Comparison of ENCODE assay signal across 9 cellular contexts in the genomic region with DNA sequence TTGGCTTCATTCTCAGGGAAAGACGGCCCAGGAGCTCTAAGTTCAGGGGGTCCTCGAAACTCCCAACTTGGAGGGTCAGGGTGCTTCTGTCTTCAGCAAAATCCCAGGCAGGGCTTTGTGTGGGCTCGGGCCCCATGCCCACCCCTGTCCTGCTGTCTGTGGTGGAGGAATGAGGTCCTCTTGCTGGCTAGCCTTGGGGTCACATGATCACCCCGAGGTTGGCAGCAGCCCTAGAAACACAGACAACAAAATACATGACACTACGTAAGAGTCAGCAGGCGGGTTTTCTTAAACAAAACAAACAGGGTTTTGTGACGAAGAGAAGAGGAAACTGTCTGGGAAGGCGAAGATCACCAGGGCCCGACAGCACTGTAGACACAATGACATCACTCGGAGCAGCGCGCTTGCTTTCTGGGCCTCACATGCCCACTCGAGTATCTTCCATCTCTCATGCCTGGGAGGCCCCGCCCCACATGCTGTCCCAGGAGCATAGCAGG.
A peak's percentile ranks its signal among the peaks of the same experiment; 100 is the strongest.
DNase-seq lines count a peak whose midpoint lies in the region; ATAC-seq and TF ChIP-seq lines count a peak whose summit lies in the region.
"Had no signal": no experiment of that assay in that cellular context is flagged by ENCODE, and none has a peak within 500 bp of the region (broad histone marks: within the 10 kb centered on the region; RNA-seq: fewer than 3 reads in every experiment).

No MANE protein-coding gene starts in this region.

- no peak overlapping the region for H3K4me3 ChIP-seq in prostate gland
- H3K4me3 ChIP-seq in CD8-positive, alpha-beta T cell (ENCODE audit: low read depth, low read length) = no peak overlapping the region

- intact Hi-C loops in left cardiac atrium (cut with DNase I) = no loop called here
- intact Hi-C loops in prostate gland (cut with DNase I) = no loop called here
- intact Hi-C loops in CD8-positive, alpha-beta T cell (cut with DNase I, micrococcal nuclease) = no loop called here

- TF ChIP-seq CTCF in prostate gland (IDR thresholded peaks at IDR 0.05) = no peak
- TF ChIP-seq CTCF in CD8-positive, alpha-beta T cell (IDR thresholded peaks at IDR 0.05) = no peak

- H3K9me3 ChIP-seq in prostate gland = no peaks in the 10 kb centered on the region
- H3K9me3 ChIP-seq in CD8-positive, alpha-beta T cell (ENCODE audit: low read length) = no peaks in the 10 kb centered on the region

- H3K4me3 Mint-ChIP-seq in stimulated activated naive B cell treated with anti-CD40 and anti-IgM and Interleukin-4, amounts not matched to agents 10 μg/mL and 1 μg/mL and 100 μg/mL, for 72 hours = no peak overlapping the region
- H3K4me3 Mint-ChIP-seq in CD8-positive, alpha-beta T cell = no peak overlapping the region

- ATAC-seq in left cardiac atrium = peak; percentile 28 to 64
- no peak for ATAC-seq in stimulated activated naive B cell treated with anti-CD40 and anti-IgM and Interleukin-4, amounts not matched to agents 10 μg/mL and 1 μg/mL and 100 μg/mL, for 72 hours (replicated peaks)
- ATAC-seq in CD8-positive, alpha-beta T cell = no peak

- H3K27ac ChIP-seq in prostate gland = peak overlapping the region; percentile 81 to 87
- H3K27ac ChIP-seq in CD8-positive, alpha-beta T cell (ENCODE audit: low read depth, low read length) = no peak overlapping the region

- peaks cover 9 to 13% of the 10 kb centered on the region in 2 donors for H3K27me3 Mint-ChIP-seq in stimulated activated naive B cell treated with anti-CD40 and anti-IgM and Interleukin-4, amounts not matched to agents 10 μg/mL and 1 μg/mL and 100 μg/mL, for 72 hours
- H3K27me3 Mint-ChIP-seq in CD8-positive, alpha-beta T cell (ENCODE audit: low read depth) = no peaks in the 10 kb centered on the region

- CTCF ChIA-PET in CD8-positive, alpha-beta T cell (lab: Charles Lee) = no interaction called here

- peaks cover 10% of the 10 kb centered on the region for H3K4me1 ChIP-seq in prostate gland (replicated peaks)
- H3K4me1 ChIP-seq in CD8-positive, alpha-beta T cell (ENCODE audit: insufficient read depth, low read length) = no peaks in the 10 kb centered on the region

- H3K36me3 ChIP-seq in prostate gland = no peaks in the 10 kb centered on the region
- no peaks in the 10 kb centered on the region for H3K36me3 ChIP-seq in CD8-positive, alpha-beta T cell (ENCODE audit: insufficient read depth, low read length)

- H3K4me1 Mint-ChIP-seq in stimulated activated naive B cell treated with anti-CD40 and anti-IgM and Interleukin-4, amounts not matched to agents 10 μg/mL and 1 μg/mL and 100 μg/mL, for 72 hours = peaks cover 23 to 38% of the 10 kb centered on the region in 2 donors
- H3K4me1 Mint-ChIP-seq in CD8-positive, alpha-beta T cell (ENCODE audit: low read depth) = no peaks in the 10 kb centered on the region

- H3K27me3 ChIP-seq in prostate gland (replicated peaks; ENCODE audit: insufficient read depth) = no peaks in the 10 kb centered on the region
- no peaks in the 10 kb centered on the region for H3K27me3 ChIP-seq in CD8-positive, alpha-beta T cell (ENCODE audit: insufficient read depth, low read length)

- no peak overlapping the region for H3K27ac Mint-ChIP-seq in stimulated activated naive B cell treated with anti-CD40 and anti-IgM and Interleukin-4, amounts not matched to agents 10 μg/mL and 1 μg/mL and 100 μg/mL, for 72 hours
- no peak overlapping the region for H3K27ac Mint-ChIP-seq in CD8-positive, alpha-beta T cell

- DNase-seq in EL = peak; percentile 81
- DNase-seq in amygdala (lab: John Stamatoyannopoulos, UW) = peak in 51 of 56 donors; percentile 17 to 98 (median 73)
- DNase-seq in left cardiac atrium = peak; percentile 69
- DNase-seq in prostate gland (ENCODE audit: low spot score) = peak; percentile 80
- DNase-seq in NCI-H226 = no peak
- no peak for DNase-seq in stimulated activated naive B cell treated with anti-CD40 and anti-IgM and Interleukin-4, amounts not matched to agents 10 μg/mL and 1 μg/mL and 100 μg/mL, for 72 hours
- no peak for DNase-seq in CD8-positive, alpha-beta T cell
- DNase-seq in NCI-H1694 treated with DMSO at 0.1 percent for 48 hours (lab: John Stamatoyannopoulos, UW) = no peak
- DNase-seq: NCI-H748 treated with DMSO at 0.1 percent for 48 hours had no signal

- POLR2A ChIA-PET in CD8-positive, alpha-beta T cell (lab: Charles Lee) = no interaction called here

- WGBS in prostate gland = 43% methylated on average over 14 of the region's 14 CpGs

- peaks cover 2 to 18% of the 10 kb centered on the region in 2 donors for H3K9me3 Mint-ChIP-seq in stimulated activated naive B cell treated with anti-CD40 and anti-IgM and Interleukin-4, amounts not matched to agents 10 μg/mL and 1 μg/mL and 100 μg/mL, for 72 hours
- no peaks in the 10 kb centered on the region for H3K9me3 Mint-ChIP-seq in CD8-positive, alpha-beta T cell

- no peaks in the 10 kb centered on the region for H3K36me3 Mint-ChIP-seq in stimulated activated naive B cell treated with anti-CD40 and anti-IgM and Interleukin-4, amounts not matched to agents 10 μg/mL and 1 μg/mL and 100 μg/mL, for 72 hours
- no peaks in the 10 kb centered on the region for H3K36me3 Mint-ChIP-seq in CD8-positive, alpha-beta T cell

- TF ChIP-seq POLR2A in prostate gland (IDR thresholded peaks at IDR 0.05) = peak; percentile 14

Comparison
In these comparisons a context has a peak if more than half of its experiments do, and no peak if none do; other contexts are left out.
1. DNase-seq: peak in EL (single experiment), amygdala (51 of 56), left cardiac atrium (single experiment) and prostate gland (single experiment); none in NCI-H226 (single experiment), stimulated activated naive B cell treated with anti-CD40 and anti-IgM and Interleukin-4, amounts not matched to agents 10 μg/mL and 1 μg/mL and 100 μg/mL, for 72 hours (single experiment), CD8-positive, alpha-beta T cell (0 of 7) and NCI-H1694 treated with DMSO at 0.1 percent for 48 hours (single experiment).
2. ATAC-seq: peak in left cardiac atrium (2 of 2); none in stimulated activated naive B cell treated with anti-CD40 and anti-IgM and Interleukin-4, amounts not matched to agents 10 μg/mL and 1 μg/mL and 100 μg/mL, for 72 hours (0 of 2) and CD8-positive, alpha-beta T cell (single experiment).